ENCODE assay signal across 15 cellular contexts in the genomic region with DNA sequence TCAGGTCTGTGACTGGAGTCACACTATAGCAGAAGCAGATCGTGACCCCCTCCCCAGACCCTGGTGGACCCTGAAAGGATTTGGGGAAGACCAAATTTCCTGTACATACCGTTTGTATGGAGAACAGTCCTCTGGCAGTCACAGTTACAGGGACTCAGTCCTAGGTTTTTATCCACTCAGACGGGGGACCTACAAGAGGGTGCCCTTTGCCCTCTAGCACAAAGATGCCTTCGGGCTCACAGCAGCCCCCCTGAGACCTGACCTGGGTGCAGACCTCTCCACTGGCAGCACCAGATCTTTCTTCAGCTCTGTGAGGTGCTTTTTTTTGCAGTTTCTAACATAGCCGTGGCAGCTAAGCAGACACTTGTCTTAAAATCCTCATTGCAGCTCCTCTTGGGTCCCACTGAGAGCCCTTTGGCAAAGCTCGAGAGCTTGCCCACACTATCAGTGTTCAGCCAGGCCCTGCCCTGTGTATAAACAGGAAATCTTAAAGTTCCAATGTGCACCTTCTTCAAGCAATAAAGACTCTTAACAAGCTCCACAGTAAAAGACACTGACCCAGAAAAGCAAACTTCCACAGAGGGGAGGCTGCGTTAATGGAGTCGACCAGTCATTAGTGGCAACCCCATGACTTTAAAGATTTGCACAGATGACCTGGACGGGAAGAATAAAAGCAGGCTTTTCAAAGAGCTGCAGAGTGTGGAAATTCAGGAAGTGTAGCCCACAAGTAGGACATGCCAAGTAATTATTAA.
A peak's percentile ranks its signal among the peaks of the same experiment; 100 is the strongest.
DNase-seq lines count a peak whose midpoint lies in the region; ATAC-seq and TF ChIP-seq lines count a peak whose summit lies in the region.
"Had no signal": no experiment of that assay in that cellular context is flagged by ENCODE, and none has a peak within 500 bp of the region (broad histone marks: within the 10 kb centered on the region; RNA-seq: fewer than 3 reads in every experiment).

No MANE protein-coding gene starts in this region.

- intact Hi-C loops in Panc1 (cut with micrococcal nuclease; ENCODE audit: unreplicated experiment): no loop called here
- intact Hi-C loops in left colon (cut with DNase I, micrococcal nuclease): no loop called here

- no peaks in the 10 kb centered on the region for H3K9me3 ChIP-seq in Panc1 (ENCODE audit: control insufficient read depth, insufficient read depth, low read depth, low read length)
- no peaks in the 10 kb centered on the region for H3K9me3 ChIP-seq in skeletal muscle tissue (ENCODE audit: control insufficient read depth in 3 of 3, low read length in 3 of 3)
- H3K9me3 ChIP-seq: prostate gland had no signal

- H3K4me1 ChIP-seq in Panc1 (ENCODE audit: control insufficient read depth, insufficient read depth, low read length) (peaks cover 5% of the 10 kb centered on the region; the same call in 1 of the 2 replicates), skeletal muscle tissue (ENCODE audit: control insufficient read depth in 3 of 3, insufficient read depth in 3 of 3, low read length in 3 of 3) (peaks cover 2 to 13% (median 4%) of the 10 kb centered on the region in 3 donors)
- H3K4me1 ChIP-seq: prostate gland had no signal

- H3K27ac ChIP-seq in Panc1 (ENCODE audit: low read length) (no peak overlapping the region), skeletal muscle tissue (ENCODE audit: low read depth, low read length) (peak overlapping the region; percentile 44)
- H3K27ac ChIP-seq: C4-2B, coronary artery, KMS-11, prostate gland had no signal

- ATAC-seq in Panc1 (peak; percentile 72), left colon (peak; percentile 85), HG02759 (IDR thresholded peaks at IDR 0.05; ENCODE audit: unreplicated experiment) (no peak), HG02884 (IDR thresholded peaks at IDR 0.05; ENCODE audit: unreplicated experiment) (no peak)

- CTCF ChIA-PET in Panc1 (lab: Charles Lee): no interaction called here

- in situ Hi-C loops in Panc1 (cut with HindIII; ENCODE audit: low pct_unique_long_range_greater_than_20kb, low sequenced_read_pairs): no loop called here

- H3K36me3 ChIP-seq in Panc1 (ENCODE audit: control insufficient read depth, insufficient read depth, low read length) (no peaks in the 10 kb centered on the region), skeletal muscle tissue (ENCODE audit: control insufficient read depth in 3 of 3, insufficient read depth in 3 of 3, low read length in 3 of 3) (no peaks in the 10 kb centered on the region)
- H3K36me3 ChIP-seq: prostate gland had no signal

- no peaks in the 10 kb centered on the region for H3K27me3 ChIP-seq in Panc1 (ENCODE audit: control insufficient read depth, insufficient read depth, low read length)
- no peaks in the 10 kb centered on the region for H3K27me3 ChIP-seq in skeletal muscle tissue (ENCODE audit: control insufficient read depth in 3 of 3, insufficient read depth in 3 of 3, low read length in 3 of 3)

- peak overlapping the region in 1 of 3 donors; percentile 11 for H3K9ac ChIP-seq in skeletal muscle tissue (ENCODE audit: low read depth in 1 of 3, low read length in 3 of 3)
- H3K9ac ChIP-seq: KMS-11 had no signal

- DNase-seq in DMS53 treated with DMSO at 0.1 percent for 48 hours (lab: John Stamatoyannopoulos, UW; ENCODE audit: unreplicated experiment) (peak; percentile 75), Panc1 (ENCODE audit: low read depth, low spot score) (no peak), left colon (peak; percentile 34 to 49), RKO (ENCODE audit: low spot score) (no peak)
- DNase-seq: activated CD4-positive, CD25-positive, alpha-beta regulatory T cell treated with anti-CD3 and anti-CD28 coated beads, Interleukin-2, amount 50 U/mL, for 72 hours; activated T-cell treated with anti-CD3 and anti-CD28 coated beads for 4 hours; mesendoderm; NCI-H187 treated with DMSO at 0.1 percent for 48 hours had no signal

- H3K4me3 ChIP-seq in Panc1 (ENCODE audit: low read depth in 2 of 2, low read length in 2 of 2) (no peak overlapping the region), skeletal muscle tissue (ENCODE audit: low read length in 3 of 3) (no peak overlapping the region)
- H3K4me3 ChIP-seq: coronary artery, prostate gland had no signal

- POLR2A ChIA-PET in Panc1 (lab: Charles Lee): no interaction called here

- TF ChIP-seq CTCF in Panc1 (IDR thresholded peaks at IDR 0.05): no peak

- BruUV-seq in Panc1 (replicated peaks; lab: Mats Ljungman, UMichigan): no TSS peak

Comparison
In these comparisons a context has a peak if more than half of its experiments do, and no peak if none do; other contexts are left out.
1. DNase-seq: peak in DMS53 treated with DMSO at 0.1 percent for 48 hours (single experiment) and left colon (2 of 2); none in Panc1 (single experiment) and RKO (single experiment).
2. ATAC-seq: peak in Panc1 (single experiment) and left colon (single experiment); none in HG02759 (single experiment) and HG02884 (single experiment).